In the genomic region with DNA sequence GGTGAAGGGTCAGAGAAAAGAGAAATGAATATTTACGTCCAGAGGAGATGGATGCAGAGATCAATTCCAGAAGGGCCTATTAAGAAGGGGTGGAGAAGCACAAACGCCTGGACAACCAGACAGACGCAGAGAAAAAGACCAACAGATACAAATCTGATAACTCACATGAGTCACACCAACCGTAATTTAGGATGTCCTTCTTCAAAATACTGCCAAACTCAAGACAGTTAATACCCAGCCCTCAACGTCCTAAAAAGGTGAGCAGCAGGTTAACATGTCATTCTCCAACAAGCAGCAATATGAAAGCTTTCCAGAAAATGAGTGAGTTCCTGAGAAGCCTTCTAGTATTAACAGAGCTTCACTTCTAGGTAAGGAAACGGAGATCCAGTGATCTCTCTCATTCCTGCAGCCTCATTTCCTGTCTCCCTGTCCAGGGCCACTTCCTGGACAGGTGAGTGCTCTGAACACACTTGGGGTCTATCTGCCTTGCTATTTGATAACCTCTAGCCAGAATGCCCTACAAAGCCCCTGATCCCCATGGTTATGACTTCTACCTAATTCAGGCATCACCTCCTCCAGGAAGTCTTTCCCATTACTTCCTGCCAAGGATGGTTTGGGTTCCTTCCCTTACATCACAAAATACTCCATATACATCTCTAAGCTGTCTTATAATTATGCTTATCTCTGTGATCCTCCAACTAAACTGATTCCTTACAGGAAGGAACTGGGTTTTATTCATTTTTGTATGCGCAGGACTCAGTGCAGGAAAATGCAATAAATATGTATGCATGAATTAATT, we compare ENCODE assay signal across 19 cellular contexts. TPM values are rescaled to one million over a fixed set of nuclear protein-coding genes. Genes with fewer than 3 reads are reported as not detected.
DNase-seq lines count a peak whose midpoint lies in the region; ATAC-seq and TF ChIP-seq lines count a peak whose summit lies in the region.
"Had no signal": no experiment of that assay in that cellular context is flagged by ENCODE, and none has a peak within 500 bp of the region (broad histone marks: within the 10 kb centered on the region; RNA-seq: fewer than 3 reads in every experiment).

No MANE protein-coding gene starts in this region.

- H4K20me1 ChIP-seq in DND-41 (ENCODE audit: insufficient read depth, low read length), result peaks cover 60% of the 10 kb centered on the region
- H4K20me1 ChIP-seq in Loucy (ENCODE audit: insufficient read depth, low read length, poor library complexity, severe bottlenecking), result peaks cover 39% of the 10 kb centered on the region

- H3K4me3 Mint-ChIP-seq in activated naive CD8-positive, alpha-beta T cell treated with anti-CD3 and anti-CD28 coated beads for 36 hours, result peak overlapping the region; percentile 44
- peak overlapping the region in 1 of 8 donors; percentile 37 for H3K4me3 Mint-ChIP-seq in naive B cell

- peaks cover 8% of the 10 kb centered on the region; the same call in 1 of the 2 replicates for H3F3A ChIP-seq in Loucy (ENCODE audit: low read depth)

- no peaks in the 10 kb centered on the region for H3K36me3 ChIP-seq in DND-41 (ENCODE audit: insufficient read depth, low read length)
- no peaks in the 10 kb centered on the region for H3K36me3 ChIP-seq in Loucy (ENCODE audit: insufficient read depth, low read length)
- H3K36me3 ChIP-seq in suprapubic skin, result no peaks in the 10 kb centered on the region
- H3K36me3 ChIP-seq: BLaER1, esophagus squamous epithelium, prostate gland, SJCRH30 had no signal

- peaks cover 3% of the 10 kb centered on the region for H3K9me3 Mint-ChIP-seq in activated naive CD8-positive, alpha-beta T cell treated with anti-CD3 and anti-CD28 coated beads for 36 hours
- no peaks in the 10 kb centered on the region for H3K9me3 Mint-ChIP-seq in naive B cell

- no peak for TF ChIP-seq EP300 in suprapubic skin (IDR thresholded peaks at IDR 0.05)

- H3K27me3 ChIP-seq in DND-41 (ENCODE audit: insufficient read depth, low read length, poor library complexity) (no peaks in the 10 kb centered on the region), Loucy (ENCODE audit: insufficient read depth, low read length, poor library complexity, severe bottlenecking) (no peaks in the 10 kb centered on the region), suprapubic skin (no peaks in the 10 kb centered on the region)
- H3K27me3 ChIP-seq: BLaER1, esophagus squamous epithelium, hepatocyte, SJCRH30 had no signal

- TF ChIP-seq CTCF in DND-41 (IDR thresholded peaks at IDR 0.05; ENCODE audit: borderline replicate concordance, extremely low read depth, low read length, poor library complexity, severe bottlenecking) (no peak), Loucy (conservative IDR thresholded peaks at IDR 0.05; ENCODE audit: low read length) (no peak), suprapubic skin (IDR thresholded peaks at IDR 0.05) (no peak)

- H3K4me1 ChIP-seq in DND-41 (ENCODE audit: insufficient read depth, low read length), result peaks cover 47% of the 10 kb centered on the region
- peaks cover 68% of the 10 kb centered on the region for H3K4me1 ChIP-seq in Loucy (ENCODE audit: insufficient read depth, low read length, poor library complexity, severe bottlenecking)
- peaks cover 14% of the 10 kb centered on the region for H3K4me1 ChIP-seq in suprapubic skin
- H3K4me1 ChIP-seq: BLaER1, prostate gland had no signal

- H3K4me2 ChIP-seq in DND-41 (ENCODE audit: insufficient read depth, low read length) (no peak overlapping the region), Loucy (ENCODE audit: low read depth, low read length, poor library complexity, severe bottlenecking) (peak overlapping the region; percentile 39)
- H3K4me2 ChIP-seq: BLaER1, hepatocyte had no signal

- no peak overlapping the region for H2AFZ ChIP-seq in DND-41 (ENCODE audit: low read depth, low read length)
- no peak overlapping the region for H2AFZ ChIP-seq in Loucy (ENCODE audit: low read length)
- H2AFZ ChIP-seq: hepatocyte had no signal

- peak overlapping the region; percentile 75 for H3K27ac Mint-ChIP-seq in activated naive CD8-positive, alpha-beta T cell treated with anti-CD3 and anti-CD28 coated beads for 36 hours
- peak overlapping the region in 5 of 6 donors; percentile 8 to 88 (median 36) for H3K27ac Mint-ChIP-seq in naive B cell

- H3K4me1 Mint-ChIP-seq in activated naive CD8-positive, alpha-beta T cell treated with anti-CD3 and anti-CD28 coated beads for 36 hours, result peaks cover 85% of the 10 kb centered on the region
- peaks cover 58 to 76% (median 69%) of the 10 kb centered on the region in 3 donors for H3K4me1 Mint-ChIP-seq in naive B cell

- H3K9ac ChIP-seq in DND-41 (ENCODE audit: low read depth, low read length), result no peak overlapping the region
- no peak overlapping the region for H3K9ac ChIP-seq in Loucy (ENCODE audit: low read depth, low read length, poor library complexity, severe bottlenecking)
- H3K9ac ChIP-seq: BLaER1 had no signal

- H3K27me3 Mint-ChIP-seq in activated naive CD8-positive, alpha-beta T cell treated with anti-CD3 and anti-CD28 coated beads for 36 hours, result no peaks in the 10 kb centered on the region
- no peaks in the 10 kb centered on the region for H3K27me3 Mint-ChIP-seq in naive B cell

- no peak for TF ChIP-seq POLR2A in suprapubic skin (IDR thresholded peaks at IDR 0.05)

- ATAC-seq in DND-41 (ENCODE audit: insufficient read depth, low read depth) (no peak), naive B cell (ENCODE audit: low read depth in 2 of 2) (no peak)
- ATAC-seq: GM12878 had no signal

- H3K4me3 ChIP-seq in DND-41 (ENCODE audit: low read depth in 1 of 2, low read length in 2 of 2) (no peak overlapping the region), Loucy (ENCODE audit: low read length, poor library complexity, severe bottlenecking) (no peak overlapping the region), suprapubic skin (no peak overlapping the region)
- H3K4me3 ChIP-seq: BLaER1, esophagus squamous epithelium, GM12878, hepatocyte, prostate gland, SJCRH30 had no signal

- no peaks in the 10 kb centered on the region for H3K9me2 ChIP-seq in Loucy (replicated peaks; ENCODE audit: low read depth, low read length)

- DNase-seq in DND-41 (no peak), naive B cell (no peak), suprapubic skin (ENCODE audit: low spot score in 2 of 2) (no peak), NCI-H2171 (lab: John Stamatoyannopoulos, UW) (no peak), NCI-H1930 (lab: John Stamatoyannopoulos, UW) (no peak)
- DNase-seq in activated naive CD8-positive, alpha-beta T cell treated with anti-CD3 and anti-CD28 coated beads for 36 hours, result no peak
- DNase-seq: anterior cingulate cortex, cortex of kidney, esophagus squamous epithelium, Karpas-422, NCI-H1436 treated with DMSO at 0.1 percent for 48 hours, NCI-H446 treated with DMSO at 0.1 percent for 48 hours, SJCRH30 had no signal

- peaks cover 32% of the 10 kb centered on the region for H3K36me3 Mint-ChIP-seq in activated naive CD8-positive, alpha-beta T cell treated with anti-CD3 and anti-CD28 coated beads for 36 hours
- H3K36me3 Mint-ChIP-seq in naive B cell, result peaks cover 0 to 3% of the 10 kb centered on the region in 2 donors

- H3K27ac ChIP-seq in DND-41 (ENCODE audit: low read length), result peak overlapping the region; percentile 21
- H3K27ac ChIP-seq in suprapubic skin, result no peak overlapping the region
- H3K27ac ChIP-seq: BLaER1, esophagus squamous epithelium, hepatocyte, prostate gland, VCaP had no signal

- WGBS in suprapubic skin, result 59% methylated on average over 7 of the region's 7 CpGs

- H3K79me2 ChIP-seq in DND-41 (ENCODE audit: insufficient read depth, low read length), result peaks cover 99% of the 10 kb centered on the region
- H3K79me2 ChIP-seq in Loucy (ENCODE audit: insufficient read depth, low read length), result peaks cover 99% of the 10 kb centered on the region

- H3K9me3 ChIP-seq in DND-41 (ENCODE audit: insufficient read depth, low read length, severe bottlenecking), result no peaks in the 10 kb centered on the region
- no peaks in the 10 kb centered on the region for H3K9me3 ChIP-seq in Loucy (ENCODE audit: insufficient read depth, low read depth, low read length)
- no peaks in the 10 kb centered on the region for H3K9me3 ChIP-seq in suprapubic skin
- H3K9me3 ChIP-seq: BLaER1, esophagus squamous epithelium, prostate gland, SJCRH30 had no signal

RNA-seq across cellular contexts. Expression of a gene that starts 41.6 kb away (rescaled TPM):
- total RNA-seq in activated naive CD8-positive, alpha-beta T cell treated with anti-CD3 and anti-CD28 coated beads for 36 hours, result 100 to 1,000 TPM; 111 to 118 TPM
- 10 to 100 TPM; 16.8 to 45.7 (median 26.3) TPM for polyA plus RNA-seq in naive B cell (ENCODE audit: low read depth in 6 of 6)
- 10 to 100 TPM in 2 of 4 donors, 1 to 10 TPM in 2; 7.4 to 60.3 (median 9.9) TPM for total RNA-seq in suprapubic skin
